11 cellular contexts compared by ENCODE assay signal in genomic region chr12:646303-647038, GRCh38. TPM values are rescaled to one million over a fixed set of nuclear protein-coding genes. Genes with fewer than 3 reads are reported as not detected.
DNase-seq lines count a peak whose midpoint lies in the region; ATAC-seq and TF ChIP-seq lines count a peak whose summit lies in the region.
"Had no signal": no experiment of that assay in that cellular context is flagged by ENCODE, and none has a peak within 500 bp of the region (broad histone marks: within the 10 kb centered on the region; RNA-seq: fewer than 3 reads in every experiment).

No MANE protein-coding gene starts in this region.

- WGBS in right cardiac atrium = 27% methylated on average over 12 of the region's 12 CpGs
- 47% methylated on average over 12 of the region's 12 CpGs for WGBS in prostate gland

- H3K4me1 ChIP-seq in right cardiac atrium (ENCODE audit: control insufficient read depth, insufficient read depth, low read length) = peaks cover 19% of the 10 kb centered on the region
- H3K4me1 ChIP-seq in prostate gland (replicated peaks) = peaks cover 8% of the 10 kb centered on the region

- ATAC-seq in right cardiac atrium (peak; percentile 67 to 84), HG03457 (IDR thresholded peaks at IDR 0.05; ENCODE audit: unreplicated experiment) (no peak)

- intact Hi-C loops in right cardiac atrium (cut with DNase I) = loop anchor here (5.0 to 10.0 kb wide), 5 partner anchors 59 to 168 kb away; partner anchors contain the start of gene WNK1 (in 3 of the 4)
- intact Hi-C loops in prostate gland (cut with DNase I) = loop anchor here (10.0 kb wide), 2 partner anchors 168 to 948 kb away; partner anchors contain the start of gene FBXL14

- H3K9me3 ChIP-seq in right cardiac atrium (ENCODE audit: control insufficient read depth, low read length) (no peaks in the 10 kb centered on the region), prostate gland (no peaks in the 10 kb centered on the region)

- no peaks in the 10 kb centered on the region for H3K36me3 ChIP-seq in prostate gland

- TF ChIP-seq CTCF in AG10803 (conservative IDR thresholded peaks at IDR 0.05; ENCODE audit: low read length) (no peak), cardiac fibroblast (IDR thresholded peaks at IDR 0.05; ENCODE audit: low read depth, low read length) (no peak), prostate gland (IDR thresholded peaks at IDR 0.05) (no peak)

- H3K27ac ChIP-seq in right cardiac atrium (ENCODE audit: low read length) (peak overlapping the region; percentile 97), prostate gland (peak overlapping the region; percentile 68 to 70)

- H3K4me3 ChIP-seq in AG10803 (ENCODE audit: low read length) (no peak overlapping the region), cardiac fibroblast (replicated peaks in 1 of 2; ENCODE audit: low read depth in 2 of 2, low read length in 2 of 2) (no peak overlapping the region), right cardiac atrium (ENCODE audit: low read length) (no peak overlapping the region), prostate gland (no peak overlapping the region)

- H3K27me3 ChIP-seq in right cardiac atrium (ENCODE audit: control insufficient read depth, insufficient read depth) (no peaks in the 10 kb centered on the region), prostate gland (replicated peaks; ENCODE audit: insufficient read depth) (no peaks in the 10 kb centered on the region)

- peak; percentile 45 for DNase-seq in AG10803 (ENCODE audit: low read depth)
- peak; percentile 57 to 79 for DNase-seq in cardiac fibroblast (ENCODE audit: low read depth in 2 of 2)
- DNase-seq in right cardiac atrium = peak; percentile 87 to 92 (median 88)
- peak; percentile 28 for DNase-seq in prostate gland (ENCODE audit: low spot score)
- DNase-seq in activated CD4-positive, alpha-beta T cell treated with anti-CD3 and anti-CD28 coated beads for 48 hours = no peak
- DNase-seq in mesenteric fat pad (ENCODE audit: low spot score) = no peak
- DNase-seq in stimulated activated naive CD4-positive, alpha-beta T cell (lab: John Stamatoyannopoulos, UW) = no peak
- DNase-seq: activated B cell treated with CpG ODN at 0.5 μM for 24 hours, NCI-H2029 had no signal

- no peak for TF ChIP-seq POLR2A in prostate gland (IDR thresholded peaks at IDR 0.05)

RNA-seq across cellular contexts. Expression of gene NINJ2, which starts 16.8 kb away (rescaled TPM):
- total RNA-seq in right cardiac atrium (1 to 10 TPM; 3.6 to 7.4 (median 5.5) TPM), prostate gland (10 to 100 TPM in 1 of 2 donors, 1 to 10 TPM in 1; 1.1 to 17.3 TPM), mesenteric fat pad (18.5 TPM)
- polyA plus RNA-seq in right cardiac atrium = 5.9 TPM
- total RNA-seq: epithelial cell of proximal tubule had no signal

Comparison
In these comparisons a context has a peak if more than half of its experiments do, and no peak if none do; other contexts are left out.
1. DNase-seq: peak in AG10803 (single experiment), cardiac fibroblast (2 of 2), right cardiac atrium (3 of 3) and prostate gland (single experiment); none in activated CD4-positive, alpha-beta T cell treated with anti-CD3 and anti-CD28 coated beads for 48 hours (single experiment), mesenteric fat pad (single experiment) and stimulated activated naive CD4-positive, alpha-beta T cell (0 of 6).